ENCODE assay signal across 19 cellular contexts in genomic region chr3:45555154-45555591, GRCh38. TPM values are rescaled to one million over a fixed set of nuclear protein-coding genes. Genes with fewer than 3 reads are reported as not detected.
DNase-seq lines count a peak whose midpoint lies in the region; ATAC-seq and TF ChIP-seq lines count a peak whose summit lies in the region.
"Had no signal": no experiment of that assay in that cellular context is flagged by ENCODE, and none has a peak within 500 bp of the region (broad histone marks: within the 10 kb centered on the region; RNA-seq: fewer than 3 reads in every experiment).

No MANE protein-coding gene starts in this region.

- peaks cover 0 to 6% (median under 1%) of the 10 kb centered on the region in 5 experiments for H3K9me3 Mint-ChIP-seq in brain
- H3K9me3 Mint-ChIP-seq: activated CD4-positive, alpha-beta T cell treated with anti-CD3 and anti-CD28 coated beads, Interleukin-2, amount 10 ng/mL, durations not matched to agents 24 days and 14 days; CD4-positive, CD25-positive, alpha-beta regulatory T cell had no signal

- H3K4me1 ChIP-seq in mucosa of descending colon (ENCODE audit: low read depth): peaks cover 8% of the 10 kb centered on the region

- H3K36me3 Mint-ChIP-seq in brain: peaks cover 1% of the 10 kb centered on the region
- H3K36me3 Mint-ChIP-seq: CD4-positive, CD25-positive, alpha-beta regulatory T cell had no signal

- H3K9me3 ChIP-seq in mucosa of descending colon: no peaks in the 10 kb centered on the region
- H3K9me3 ChIP-seq: gastroesophageal sphincter, uterus had no signal

- TF ChIP-seq CTCF in brain (conservative IDR thresholded peaks at IDR 0.05): no peak
- no peak for TF ChIP-seq CTCF in mucosa of descending colon (IDR thresholded peaks at IDR 0.05)

- peak; percentile 63 for ATAC-seq in mucosa of descending colon
- no peak for ATAC-seq in HG03565 (IDR thresholded peaks at IDR 0.05; ENCODE audit: unreplicated experiment)
- ATAC-seq in HG03108 (IDR thresholded peaks at IDR 0.05; ENCODE audit: unreplicated experiment): no peak
- ATAC-seq: gastroesophageal sphincter had no signal

- H3K27me3 Mint-ChIP-seq in brain: no peaks in the 10 kb centered on the region
- H3K27me3 Mint-ChIP-seq: activated CD4-positive, alpha-beta T cell treated with anti-CD3 and anti-CD28 coated beads, Interleukin-2, amount 10 ng/mL, durations not matched to agents 24 days and 14 days; CD4-positive, CD25-positive, alpha-beta regulatory T cell had no signal

- H3K4me3 Mint-ChIP-seq in brain: no peak overlapping the region
- H3K4me3 Mint-ChIP-seq: activated CD4-positive, alpha-beta T cell treated with anti-CD3 and anti-CD28 coated beads, Interleukin-2, amount 10 ng/mL, durations not matched to agents 24 days and 14 days; CD4-positive, CD25-positive, alpha-beta regulatory T cell had no signal

- intact Hi-C loops in mucosa of descending colon (cut with DNase I, micrococcal nuclease): no loop called here

- H3K36me3 ChIP-seq in mucosa of descending colon (ENCODE audit: low read depth): no peaks in the 10 kb centered on the region
- H3K36me3 ChIP-seq: gastroesophageal sphincter, uterus had no signal

- peak; percentile 11 for DNase-seq in COLO668 (lab: John Stamatoyannopoulos, UW; ENCODE audit: unreplicated experiment)
- peak; percentile 78 for DNase-seq in NCI-H2029 (lab: John Stamatoyannopoulos, UW)
- no peak for DNase-seq in mucosa of descending colon
- no peak for DNase-seq in stimulated activated naive CD4-positive, alpha-beta T cell (lab: John Stamatoyannopoulos, UW)
- no peak for DNase-seq in stimulated activated CD4-positive, alpha-beta T cell treated with anti-CD3 and anti-CD28 coated beads, Interleukin-4, amount 100 ng/mL, for 24 hours
- DNase-seq: activated CD4-positive, alpha-beta T cell treated with anti-CD3 and anti-CD28 coated beads, Interleukin-2, amount 10 ng/mL, durations not matched to agents 24 days and 14 days; activated naive CD4-positive, alpha-beta T cell treated with anti-CD3 and anti-CD28 coated beads, Interleukin-2, amount 50 U/mL, for 16 hours; CD4-positive, CD25-positive, alpha-beta regulatory T cell; effector CD4-positive, alpha-beta T cell; NCI-H1092; NCI-H187 treated with DMSO at 0.1 percent for 48 hours; occipital lobe; stimulated activated CD4-positive, alpha-beta T cell treated with anti-CD3 and anti-CD28 coated beads, Interleukin-12 subunit alpha, Interleukin-12 subunit beta, amount 100 ng/mL, for 4 hours; T-helper 2 cell; uterus had no signal

- H3K27ac Mint-ChIP-seq in brain: peak overlapping the region in 3 of 5 experiments; percentile 72 to 84 (median 83)
- H3K27ac Mint-ChIP-seq: activated CD4-positive, alpha-beta T cell treated with anti-CD3 and anti-CD28 coated beads, Interleukin-2, amount 10 ng/mL, durations not matched to agents 24 days and 14 days; CD4-positive, CD25-positive, alpha-beta regulatory T cell had no signal

- H3K4me1 Mint-ChIP-seq in brain: peaks cover 56% of the 10 kb centered on the region

- no peak overlapping the region for H3K4me3 ChIP-seq in mucosa of descending colon
- H3K4me3 ChIP-seq: gastroesophageal sphincter, uterus had no signal

RNA-seq across cellular contexts. Expression of gene LIMD1, which starts 39.4 kb away (rescaled TPM):
- polyA plus RNA-seq in brain (ENCODE audit: insufficient read depth, low read depth, low replicate concordance): 1.3 TPM
- 10 to 100 TPM; 36.0 to 40.9 (median 38.9) TPM for total RNA-seq in mucosa of descending colon

Comparison
In these comparisons a context has a peak if more than half of its experiments do, and no peak if none do; other contexts are left out.
1. DNase-seq: peak in COLO668 (single experiment) and NCI-H2029 (single experiment); none in mucosa of descending colon (0 of 3), stimulated activated naive CD4-positive, alpha-beta T cell (0 of 6) and stimulated activated CD4-positive, alpha-beta T cell treated with anti-CD3 and anti-CD28 coated beads, Interleukin-4, amount 100 ng/mL, for 24 hours (single experiment).